In genomic region chr11:86769219-86769618, GRCh38 we compare ENCODE assay signal across 18 cellular contexts.
"Had no signal": no experiment of that assay in that cellular context is flagged by ENCODE, and none has a peak within 500 bp of the region (broad histone marks: within the 10 kb centered on the region; RNA-seq: fewer than 3 reads in every experiment).

No MANE protein-coding gene starts in this region.

- H3K4me1 ChIP-seq: sigmoid colon had no signal

- H3K36me3 Mint-ChIP-seq: activated naive CD4-positive, alpha-beta T cell treated with anti-CD3 and anti-CD28 coated beads, Interleukin-2, amount 50 U/mL, for 24 hours had no signal

- H3K27ac ChIP-seq: ovary, sigmoid colon, tibial artery, VCaP had no signal

- H3K9me3 ChIP-seq: ovary, sigmoid colon, tibial artery had no signal

- H3K27me3 Mint-ChIP-seq: activated naive CD4-positive, alpha-beta T cell treated with anti-CD3 and anti-CD28 coated beads, Interleukin-2, amount 50 U/mL, for 24 hours; dendritic cell treated with granulocyte-macrophage colony-stimulating factor and Interleukin-4, amounts not matched to agents 40 ng/mL and 50 ng/mL, for 4 days had no signal

- H3K27me3 ChIP-seq: ovary, sigmoid colon, tibial artery had no signal

- H3K9me3 Mint-ChIP-seq: activated naive CD4-positive, alpha-beta T cell treated with anti-CD3 and anti-CD28 coated beads, Interleukin-2, amount 50 U/mL, for 24 hours; dendritic cell treated with granulocyte-macrophage colony-stimulating factor and Interleukin-4, amounts not matched to agents 40 ng/mL and 50 ng/mL, for 4 days had no signal

- H3K4me3 Mint-ChIP-seq: activated naive CD4-positive, alpha-beta T cell treated with anti-CD3 and anti-CD28 coated beads, Interleukin-2, amount 50 U/mL, for 24 hours; dendritic cell treated with granulocyte-macrophage colony-stimulating factor and Interleukin-4, amounts not matched to agents 40 ng/mL and 50 ng/mL, for 4 days had no signal

- H3K36me3 ChIP-seq: ovary, sigmoid colon, tibial artery had no signal

- H3K4me1 Mint-ChIP-seq: activated naive CD4-positive, alpha-beta T cell treated with anti-CD3 and anti-CD28 coated beads, Interleukin-2, amount 50 U/mL, for 24 hours had no signal

- H3K27ac Mint-ChIP-seq: activated naive CD4-positive, alpha-beta T cell treated with anti-CD3 and anti-CD28 coated beads, Interleukin-2, amount 50 U/mL, for 24 hours; dendritic cell treated with granulocyte-macrophage colony-stimulating factor and Interleukin-4, amounts not matched to agents 40 ng/mL and 50 ng/mL, for 4 days had no signal

- ATAC-seq: esophagus mucosa had no signal

- H3K4me3 ChIP-seq: ovary, sigmoid colon, tibial artery had no signal

- DNase-seq: activated CD4-positive, alpha-beta T cell treated with anti-CD3 and anti-CD28 coated beads for 1 hour; activated CD4-positive, alpha-beta T cell treated with anti-CD3 and anti-CD28 coated beads, Interleukin-2, amount 50 U/mL, for 4 hours; activated gamma-delta T cell; effector CD8-positive, alpha-beta T cell; hippocampal formation; islet precursor cell; midbrain; ovary; sigmoid colon; stimulated activated CD4-positive, alpha-beta T cell treated with anti-CD3 and anti-CD28 coated beads, Interleukin-12 subunit alpha, Interleukin-12 subunit beta, amount 100 ng/mL, for 4 hours; stimulated activated CD4-positive, alpha-beta T cell treated with anti-CD3 and anti-CD28 coated beads, Interleukin-1b, Interleukin-23, amount 100 ng/mL, for 48 hours; stimulated activated naive CD4-positive, alpha-beta T cell treated with Interleukin-2 at 50 U/mL for 16 hours; T-helper 2 cell; tibial artery had no signal
